ENCODE assay signal across 18 cellular contexts in the genomic region with DNA sequence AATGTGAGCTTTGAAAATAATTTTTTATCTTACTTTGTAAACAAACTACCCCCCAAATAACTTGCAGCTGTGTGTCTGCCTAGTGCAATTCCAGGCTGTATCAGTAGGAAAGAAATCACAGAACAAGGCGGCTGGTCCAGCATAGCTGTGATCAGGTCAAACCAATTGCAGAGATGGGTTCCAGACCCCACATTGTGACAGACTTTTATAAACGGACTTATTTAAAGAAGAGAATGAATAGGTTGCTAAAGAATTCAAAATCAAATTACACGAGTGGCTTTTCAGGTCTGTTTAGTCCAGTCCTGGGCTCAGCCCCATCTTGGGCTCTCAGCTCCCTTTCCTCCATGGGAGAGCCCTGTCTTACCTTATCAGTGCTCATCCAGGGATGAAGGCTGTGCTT. TPM values are rescaled to one million over a fixed set of nuclear protein-coding genes. Genes with fewer than 3 reads are reported as not detected.
DNase-seq lines count a peak whose midpoint lies in the region; ATAC-seq lines count a peak whose summit lies in the region.
"Had no signal": no experiment of that assay in that cellular context is flagged by ENCODE, and none has a peak within 500 bp of the region (broad histone marks: within the 10 kb centered on the region; RNA-seq: fewer than 3 reads in every experiment).

No MANE protein-coding gene starts in this region.

- H3K36me3 ChIP-seq in mesenchymal stem cell (ENCODE audit: control insufficient read depth in 1 of 2, insufficient read depth in 2 of 2, low read depth in 1 of 2, low read length in 2 of 2): no peaks in the 10 kb centered on the region
- H3K36me3 ChIP-seq in stomach smooth muscle (ENCODE audit: control insufficient read depth in 2 of 2, insufficient read depth in 2 of 2, low read length in 2 of 2): no peaks in the 10 kb centered on the region
- H3K36me3 ChIP-seq: BE2C had no signal

- H2AK5ac ChIP-seq in mesenchymal stem cell (ENCODE audit: low read length, severe bottlenecking): no peak overlapping the region

- H3K4me3 ChIP-seq in mesenchymal stem cell (ENCODE audit: insufficient read depth in 1 of 2, low read depth in 1 of 2, low read length in 2 of 2) (no peak overlapping the region), stomach smooth muscle (ENCODE audit: low read length in 2 of 2) (no peak overlapping the region)
- H3K4me3 ChIP-seq: A549 had no signal

- no peak overlapping the region for H3K27ac ChIP-seq in mesenchymal stem cell (ENCODE audit: low read length, poor library complexity, severe bottlenecking)
- peak overlapping the region; percentile 12 for H3K27ac ChIP-seq in stomach smooth muscle (ENCODE audit: low read length)
- H3K27ac ChIP-seq: A549 had no signal

- peak; percentile 13 for DNase-seq in ELF-1 (ENCODE audit: low read depth, low spot score)
- peak; percentile 93 for DNase-seq in SK-N-DZ (ENCODE audit: low spot score)
- no peak for DNase-seq in mesenchymal stem cell
- no peak for DNase-seq in activated naive CD4-positive, alpha-beta T cell treated with Interleukin-2 at 50 U/mL for 16 hours
- DNase-seq: BE2C; CD8-positive, alpha-beta T cell; COR-L47; DMS153; DND-41; GF-D8; HCEC 1CT; HFFc6 had no signal

- no peak overlapping the region for H3K23ac ChIP-seq in mesenchymal stem cell (ENCODE audit: low read length in 2 of 2)

- no peak for ATAC-seq in HG02938 (IDR thresholded peaks at IDR 0.05; ENCODE audit: unreplicated experiment)
- ATAC-seq: A549; CD8-positive, alpha-beta T cell; HepG2 had no signal

- no peak overlapping the region for H2AFZ ChIP-seq in mesenchymal stem cell (ENCODE audit: low read depth, low read length)

- no peak overlapping the region for H2BK12ac ChIP-seq in mesenchymal stem cell (ENCODE audit: low read length in 2 of 2)

- no peak overlapping the region for H4K91ac ChIP-seq in mesenchymal stem cell (ENCODE audit: low read length)

- H3K4ac ChIP-seq in mesenchymal stem cell (ENCODE audit: low read depth in 1 of 2, low read length in 2 of 2): no peak overlapping the region

- no peak overlapping the region for H2BK15ac ChIP-seq in mesenchymal stem cell (ENCODE audit: low read depth, poor library complexity, severe bottlenecking)

- no peaks in the 10 kb centered on the region for H3K79me1 ChIP-seq in mesenchymal stem cell (replicated peaks; ENCODE audit: low read length, poor library complexity, severe bottlenecking)

- H3K9ac ChIP-seq in mesenchymal stem cell (ENCODE audit: low read length): no peak overlapping the region
- no peak overlapping the region for H3K9ac ChIP-seq in stomach smooth muscle (ENCODE audit: low read length in 2 of 2)

- WGBS in mesenchymal stem cell: 61% methylated on average over 2 of the region's 3 CpGs

- no peak overlapping the region for H3K14ac ChIP-seq in mesenchymal stem cell (ENCODE audit: low read length in 2 of 2)

- no peaks in the 10 kb centered on the region for H3K9me3 ChIP-seq in mesenchymal stem cell (ENCODE audit: control insufficient read depth, low read length)
- H3K9me3 ChIP-seq in stomach smooth muscle (ENCODE audit: control insufficient read depth in 2 of 2, low read length in 2 of 2): no peaks in the 10 kb centered on the region
- H3K9me3 ChIP-seq: A549, BE2C had no signal

- H2BK120ac ChIP-seq in mesenchymal stem cell (ENCODE audit: low read depth, low read length): peak overlapping the region; percentile 45

- H3K18ac ChIP-seq in mesenchymal stem cell (ENCODE audit: low read depth in 1 of 2, low read length in 2 of 2): no peak overlapping the region

- no peak overlapping the region for H4K8ac ChIP-seq in mesenchymal stem cell (ENCODE audit: low read length)

- H3K27me3 ChIP-seq in mesenchymal stem cell (ENCODE audit: control insufficient read depth in 1 of 2, insufficient read depth in 1 of 2, low read length in 2 of 2): peaks cover 17 to 38% of the 10 kb centered on the region in 2 experiments
- no peaks in the 10 kb centered on the region for H3K27me3 ChIP-seq in stomach smooth muscle (ENCODE audit: control insufficient read depth in 1 of 2, insufficient read depth in 2 of 2, low read length in 2 of 2)
- H3K27me3 ChIP-seq: BE2C had no signal

- no peak overlapping the region for H3K4me2 ChIP-seq in mesenchymal stem cell (ENCODE audit: low read length, poor library complexity, severe bottlenecking)
- H3K4me2 ChIP-seq: A549 had no signal

- no peak overlapping the region for H2BK5ac ChIP-seq in mesenchymal stem cell (ENCODE audit: low read depth, low read length, poor library complexity, severe bottlenecking)

- H3K4me1 ChIP-seq in mesenchymal stem cell (ENCODE audit: control insufficient read depth, insufficient read depth, low read depth, low read length) (no peaks in the 10 kb centered on the region), stomach smooth muscle (ENCODE audit: control insufficient read depth, insufficient read depth, low read length) (peaks cover 21% of the 10 kb centered on the region)
- H3K4me1 ChIP-seq: A549, BE2C had no signal

RNA-seq across cellular contexts. Expression of gene BMP10, which starts 11.1 kb away (rescaled TPM):
- polyA plus RNA-seq in SK-N-DZ (2014; cell fraction: cytosol; rRNA removed): not detected in 2 replicates
- not detected in 2 replicates for polyA plus RNA-seq in SK-N-DZ (2014; cell fraction: nucleus; rRNA removed)
- polyA plus RNA-seq in mesenchymal stem cell (2013, experiment 1 of 2): 3.1 TPM
- polyA plus RNA-seq in mesenchymal stem cell (2013, experiment 2 of 2): 3.2 TPM
- polyA plus RNA-seq: A549, AG04450, CD14-positive monocyte, HepG2 had no signal

Comparison
In these comparisons a context has a peak if more than half of its experiments do, and no peak if none do; other contexts are left out.
1. DNase-seq: peak in ELF-1 (single experiment) and SK-N-DZ (single experiment); none in mesenchymal stem cell (single experiment) and activated naive CD4-positive, alpha-beta T cell treated with Interleukin-2 at 50 U/mL for 16 hours (single experiment).